25 cellular contexts compared by ENCODE assay signal in the genomic region with DNA sequence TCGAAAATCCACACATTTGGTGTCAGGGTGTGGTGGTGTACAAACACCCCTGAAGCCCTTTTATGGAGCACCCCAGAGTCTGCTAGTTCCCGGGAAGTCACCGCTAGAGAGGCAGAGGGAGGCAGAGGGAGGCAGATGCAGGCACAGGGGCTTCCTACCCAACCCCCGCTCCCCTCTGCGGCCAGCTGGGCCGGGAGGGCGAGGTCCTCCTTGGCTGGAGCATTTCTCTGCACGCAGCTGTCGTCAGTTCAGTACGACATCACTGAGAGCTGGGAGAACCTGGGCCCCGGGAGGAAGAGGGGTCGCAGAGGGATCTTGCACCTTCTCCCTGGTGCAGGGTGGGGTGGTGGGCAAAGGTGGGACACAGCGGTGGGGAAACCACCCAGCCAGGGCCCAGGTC. TPM values are rescaled to one million over a fixed set of nuclear protein-coding genes. Genes with fewer than 3 reads are reported as not detected.
A peak's percentile ranks its signal among the peaks of the same experiment; 100 is the strongest.
DNase-seq lines count a peak whose midpoint lies in the region; ATAC-seq and TF ChIP-seq lines count a peak whose summit lies in the region.
"Had no signal": no experiment of that assay in that cellular context is flagged by ENCODE, and none has a peak within 500 bp of the region (broad histone marks: within the 10 kb centered on the region; RNA-seq: fewer than 3 reads in every experiment).

No MANE protein-coding gene starts in this region.

- H3K27ac ChIP-seq in cingulate gyrus (ENCODE audit: low read depth, low read length) = peak overlapping the region; percentile 41
- H3K27ac ChIP-seq in tibial nerve = peak overlapping the region in 3 of 4 donors; percentile 12 to 69 (median 60)
- no peak overlapping the region for H3K27ac ChIP-seq in brain microvascular endothelial cell
- H3K27ac ChIP-seq: 22Rv1, GM23248 had no signal

- H3K27ac Mint-ChIP-seq in activated naive CD4-positive, alpha-beta T cell treated with anti-CD3 and anti-CD28 coated beads, Interleukin-2, amount 50 U/mL, for 72 hours = peak overlapping the region in 1 of 2 donors; percentile 29
- H3K27ac Mint-ChIP-seq: B cell; CD4-positive, alpha-beta T cell had no signal

- ATAC-seq in activated naive CD4-positive, alpha-beta T cell treated with anti-CD3 and anti-CD28 coated beads, Interleukin-2, amount 50 U/mL, for 72 hours = no peak
- ATAC-seq: GM12878, HepG2 had no signal

- TF ChIP-seq POLR2A in tibial nerve (IDR thresholded peaks at IDR 0.05) = no peak

- in situ Hi-C loops in brain microvascular endothelial cell (cut with HindIII; ENCODE audit: low pct_ligation_motif_present, low sequenced_read_pairs) = no loop called here

- H3K4me1 ChIP-seq in tibial nerve = peaks cover 0 to 39% (median 23%) of the 10 kb centered on the region in 4 donors
- H3K4me1 ChIP-seq: Caco-2 had no signal

- 45 to 53% methylated on average over 12 to 13 of the region's 13 CpGs for WGBS in tibial nerve, 2 donors

- DNase-seq in DMS 273 (lab: John Stamatoyannopoulos, UW; ENCODE audit: unreplicated experiment) = peak; percentile 43
- no peak for DNase-seq in DMS 273 treated with DMSO at 0.1 percent for 48 hours (lab: John Stamatoyannopoulos, UW)
- peak; percentile 67 for DNase-seq in myocyte (ENCODE audit: low read depth)
- DNase-seq in tibial nerve (ENCODE audit: low spot score in 2 of 2) = no peak
- DNase-seq in brain microvascular endothelial cell = no peak
- DNase-seq in activated naive CD4-positive, alpha-beta T cell treated with anti-CD3 and anti-CD28 coated beads, Interleukin-2, amount 50 U/mL, for 72 hours (ENCODE audit: low spot score in 2 of 2) = no peak
- DNase-seq in glomerular visceral epithelial cell (ENCODE audit: extremely low spot score) = no peak
- DNase-seq: Caco-2; CD4-positive, alpha-beta T cell; GF-D8; KG1; NCI-H1048; NCI-H1436; NCI-H1930; NCI-H345; NCI-H526; PC-3; RPMI8226; SHP77 treated with DMSO at 0.1 percent for 48 hours had no signal

- no peaks in the 10 kb centered on the region for H3K9me3 ChIP-seq in tibial nerve
- H3K9me3 ChIP-seq: Caco-2 had no signal

- no peak for TF ChIP-seq EP300 in tibial nerve (IDR thresholded peaks at IDR 0.05)

- no peak for TF ChIP-seq CTCF in tibial nerve (IDR thresholded peaks at IDR 0.05)
- TF ChIP-seq CTCF in brain microvascular endothelial cell (IDR thresholded peaks at IDR 0.05; ENCODE audit: low read depth, low read length, missing control alignments) = no peak

- H3K36me3 ChIP-seq in tibial nerve (no peaks in the 10 kb centered on the region), brain microvascular endothelial cell (replicated peaks) (no peaks in the 10 kb centered on the region)

- H3K27me3 ChIP-seq in tibial nerve (peaks cover 0 to 17% of the 10 kb centered on the region in 2 donors), brain microvascular endothelial cell (replicated peaks) (peaks cover 4% of the 10 kb centered on the region)

- no peak overlapping the region for H3K4me3 ChIP-seq in tibial nerve
- H3K4me3 ChIP-seq in brain microvascular endothelial cell (ENCODE audit: low read depth, low read length) = no peak overlapping the region
- H3K4me3 ChIP-seq: GM12878, GM23248 had no signal

- no peaks in the 10 kb centered on the region for H3K9me3 Mint-ChIP-seq in activated naive CD4-positive, alpha-beta T cell treated with anti-CD3 and anti-CD28 coated beads, Interleukin-2, amount 50 U/mL, for 72 hours
- H3K9me3 Mint-ChIP-seq: CD4-positive, alpha-beta T cell had no signal

- H3K36me3 Mint-ChIP-seq in activated naive CD4-positive, alpha-beta T cell treated with anti-CD3 and anti-CD28 coated beads, Interleukin-2, amount 50 U/mL, for 72 hours = no peaks in the 10 kb centered on the region

RNA-seq across cellular contexts. Expression of a gene that starts 15.8 kb away (rescaled TPM):
- total RNA-seq in myocyte (56.7 and 68.6 TPM in 2 replicates), tibial nerve (10 to 100 TPM; 48.6 to 61.4 (median 55.9) TPM)
- 43.2 TPM for polyA plus RNA-seq in myocyte (2012)
- total RNA-seq in activated naive CD4-positive, alpha-beta T cell treated with anti-CD3 and anti-CD28 coated beads, Interleukin-2, amount 50 U/mL, for 72 hours = 10 to 100 TPM; 39.8 to 46.7 TPM

Comparison
In these comparisons a context has a peak if more than half of its experiments do, and no peak if none do; other contexts are left out.
1. DNase-seq: peak in DMS 273 (single experiment) and myocyte (single experiment); none in DMS 273 treated with DMSO at 0.1 percent for 48 hours (single experiment), tibial nerve (0 of 2), brain microvascular endothelial cell (single experiment), activated naive CD4-positive, alpha-beta T cell treated with anti-CD3 and anti-CD28 coated beads, Interleukin-2, amount 50 U/mL, for 72 hours (0 of 2) and glomerular visceral epithelial cell (single experiment).